Comparison of ENCODE assay signal across 1 cellular context in genomic region chr3:60319179-60319858, GRCh38.
TF ChIP-seq lines count a peak whose summit lies in the region.

No MANE protein-coding gene starts in this region.

TF ChIP-seq in HepG2, 621 proteins besides CTCF, POLR2A, EP300 and RAD21 (continued from another document):
- 0 out of 2 replicates have a peak, but pooled peaks have one; percentile 54 for TF ChIP-seq AHDC1 (CRISPR knock-in tag; IDR thresholded peaks at IDR 0.05; ENCODE audit: borderline replicate concordance)
- no peak for TF ChIP-seq SOX6 (IDR thresholded peaks at IDR 0.05)
- peak; percentile 39; the same call in 1 of the 2 replicates for TF ChIP-seq SOX6 (CRISPR knock-in tag; IDR thresholded peaks at IDR 0.05)
- TF ChIP-seq KAT2B (IDR thresholded peaks at IDR 0.05; ENCODE audit: borderline replicate concordance, low read depth, low read length): peak; percentile 98
- TF ChIP-seq PAXIP1 (CRISPR knock-in tag; conservative IDR thresholded peaks at IDR 0.05): peak; percentile 53
- TF ChIP-seq SALL1 (CRISPR knock-in tag; IDR thresholded peaks at IDR 0.05): peak; percentile 27; the same call in 1 of the 2 replicates
- no peak for TF ChIP-seq CREB1 (IDR thresholded peaks at IDR 0.05)
- peak; percentile 25; the same call in 1 of the 2 replicates for TF ChIP-seq CREB1 (CRISPR knock-in tag; IDR thresholded peaks at IDR 0.05)
- 0 out of 2 replicates have a peak, but pooled peaks have one; percentile 26 for TF ChIP-seq POGZ (CRISPR knock-in tag; IDR thresholded peaks at IDR 0.05)
- TF ChIP-seq GATAD2A (CRISPR knock-in tag; IDR thresholded peaks at IDR 0.05): peak; percentile 47
- no peak for TF ChIP-seq KDM5A (IDR thresholded peaks at IDR 0.05; ENCODE audit: borderline replicate concordance, low read length)
- TF ChIP-seq ZMYM4 (CRISPR knock-in tag; IDR thresholded peaks at IDR 0.05): 0 out of 2 replicates have a peak, but pooled peaks have one; percentile 35
